28 cellular contexts compared by ENCODE assay signal in the genomic region with DNA sequence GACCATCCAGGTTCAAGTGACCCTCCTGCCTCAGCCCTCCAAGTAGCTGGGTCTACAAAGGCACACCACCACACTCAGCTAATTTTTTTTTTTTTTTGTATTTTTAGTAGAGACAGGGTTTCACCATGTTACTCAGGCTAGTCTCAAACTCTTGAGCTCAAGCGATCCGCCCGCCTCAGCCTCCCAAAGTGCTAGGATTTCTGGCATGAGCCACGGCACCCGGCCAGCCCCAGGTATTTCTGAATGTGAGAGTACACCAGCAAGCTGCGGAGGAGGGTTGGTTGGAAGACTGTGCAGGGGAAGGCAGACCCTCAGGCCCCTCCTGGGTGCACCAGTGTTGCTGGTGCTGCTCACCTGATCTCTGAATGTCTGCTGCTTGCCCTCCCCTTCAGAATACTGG. TPM values are rescaled to one million over a fixed set of nuclear protein-coding genes. Genes with fewer than 3 reads are reported as not detected.
"Had no signal": no experiment of that assay in that cellular context is flagged by ENCODE, and none has a peak within 500 bp of the region (broad histone marks: within the 10 kb centered on the region; RNA-seq: fewer than 3 reads in every experiment).

No MANE protein-coding gene starts in this region.

- H3K27me3 ChIP-seq: gastrocnemius medialis had no signal

- H3K36me3 ChIP-seq: colonic mucosa, esophagus muscularis mucosa, esophagus squamous epithelium, gastrocnemius medialis, gastroesophageal sphincter, heart left ventricle, heart right ventricle had no signal

- DNase-seq: colonic mucosa; cortex of kidney; dermis blood vessel endothelial cell; dorsolateral prefrontal cortex; effector CD4-positive, alpha-beta T cell; effector CD8-positive, alpha-beta T cell; effector memory CD4-positive, alpha-beta T cell; effector memory CD8-positive, alpha-beta T cell; endodermal cell; erythroblast; esophagus squamous epithelium; foreskin fibroblast; foreskin keratinocyte; foreskin melanocyte; gastrocnemius medialis; glutamatergic neuron; head of caudate nucleus; heart left ventricle; heart right ventricle had no signal

- H3K9me3 ChIP-seq: colonic mucosa, esophagus muscularis mucosa, esophagus squamous epithelium, gastrocnemius medialis, gastroesophageal sphincter, heart left ventricle, heart right ventricle had no signal

- H3K27ac ChIP-seq: colonic mucosa, coronary artery, dorsolateral prefrontal cortex, epithelial cell of prostate, esophagus muscularis mucosa, esophagus squamous epithelium, foreskin keratinocyte, gastrocnemius medialis, gastroesophageal sphincter, heart left ventricle, heart right ventricle had no signal

- H3K4me1 ChIP-seq: colonic mucosa, esophagus muscularis mucosa, foreskin keratinocyte, gastroesophageal sphincter, heart left ventricle had no signal

- H3K4me3 ChIP-seq: colonic mucosa, coronary artery, dorsolateral prefrontal cortex, esophagus muscularis mucosa, esophagus squamous epithelium, gastrocnemius medialis, gastroesophageal sphincter, heart left ventricle, heart right ventricle had no signal

RNA-seq across cellular contexts. Expression of a gene that starts 33.1 kb away (rescaled TPM):
- total RNA-seq: dermis microvascular lymphatic vessel endothelial cell, endodermal cell, endothelial cell of umbilical vein, fibroblast of lung, fibroblast of villous mesenchyme, foreskin keratinocyte, frontal cortex had no signal
- polyA plus RNA-seq: endothelial cell of umbilical vein, foreskin keratinocyte had no signal
